In genomic region chr6:15248451-15249370, GRCh38 we compare ENCODE assay signal across 8 cellular contexts. TPM values are rescaled to one million over a fixed set of nuclear protein-coding genes. Genes with fewer than 3 reads are reported as not detected.
DNase-seq lines count a peak whose midpoint lies in the region; ATAC-seq and TF ChIP-seq lines count a peak whose summit lies in the region.

No MANE protein-coding gene starts in this region.

- CTCF ChIA-PET in AG04449 (lab: Yijun Ruan, JAX) = interaction anchor here (0.6 to 1.7 kb wide), 12 partner anchors 12 to 1125 kb away, joined by 3 to 5 read pairs (median 4); no protein-coding TSS in a partner anchor
- CTCF ChIA-PET in activated CD4-positive, alpha-beta T cell treated with anti-CD3 and anti-CD28 coated beads, Interleukin-2, amount 10 ng/mL, durations not matched to agents 7 days and 5 days (lab: Charles Lee) = interaction anchor here (0.6 to 2.0 kb wide), 4 partner anchors 17 to 363 kb away, joined by 3 to 10 read pairs (median 3); no protein-coding TSS in a partner anchor

- H3K27me3 Mint-ChIP-seq in activated CD4-positive, alpha-beta T cell treated with anti-CD3 and anti-CD28 coated beads, Interleukin-2, amount 10 ng/mL, durations not matched to agents 7 days and 5 days = no peaks in the 10 kb centered on the region

- peak overlapping the region; percentile 99 for H3K4me3 Mint-ChIP-seq in activated CD4-positive, alpha-beta T cell treated with anti-CD3 and anti-CD28 coated beads, Interleukin-2, amount 10 ng/mL, durations not matched to agents 7 days and 5 days

- peak overlapping the region; percentile 100 for H3K27ac Mint-ChIP-seq in activated CD4-positive, alpha-beta T cell treated with anti-CD3 and anti-CD28 coated beads, Interleukin-2, amount 10 ng/mL, durations not matched to agents 7 days and 5 days

- H3K4me1 Mint-ChIP-seq in activated CD4-positive, alpha-beta T cell treated with anti-CD3 and anti-CD28 coated beads, Interleukin-2, amount 10 ng/mL, durations not matched to agents 7 days and 5 days = peaks cover 56% of the 10 kb centered on the region

- H3K27ac ChIP-seq in coronary artery = peak overlapping the region; percentile 87 to 99

- H3K4me3 ChIP-seq in AG04449 (ENCODE audit: low read depth, low read length) (peak overlapping the region; percentile 81), coronary artery (peak overlapping the region; percentile 86)

- ATAC-seq in HG03442 (IDR thresholded peaks at IDR 0.05; ENCODE audit: unreplicated experiment) (peak; percentile 28), left lobe of liver (peak; percentile 44)

- H3K36me3 Mint-ChIP-seq in activated CD4-positive, alpha-beta T cell treated with anti-CD3 and anti-CD28 coated beads, Interleukin-2, amount 10 ng/mL, durations not matched to agents 7 days and 5 days (ENCODE audit: low read depth) = peaks cover 19% of the 10 kb centered on the region

- no peaks in the 10 kb centered on the region for H3K9me3 Mint-ChIP-seq in activated CD4-positive, alpha-beta T cell treated with anti-CD3 and anti-CD28 coated beads, Interleukin-2, amount 10 ng/mL, durations not matched to agents 7 days and 5 days

- TF ChIP-seq CTCF in AG04449 (IDR thresholded peaks at IDR 0.05; ENCODE audit: insufficient read depth, low read length, missing control alignments) = peak; percentile 47
- no peak for TF ChIP-seq CTCF in coronary artery (IDR thresholded peaks at IDR 0.05)

- DNase-seq in AG04449 (ENCODE audit: low read depth, low spot score) (no peak), NCI-H526 treated with DMSO at 0.1 percent for 48 hours (lab: John Stamatoyannopoulos, UW) (peak; percentile 87), coronary artery (ENCODE audit: low spot score) (peak; percentile 96), left lobe of liver (ENCODE audit: low spot score) (peak; percentile 94)
- DNase-seq in activated CD4-positive, alpha-beta T cell treated with anti-CD3 and anti-CD28 coated beads, Interleukin-2, amount 10 ng/mL, durations not matched to agents 7 days and 5 days = peak; percentile 98
- peak; percentile 87 to 96 for DNase-seq in stimulated activated CD4-positive, alpha-beta T cell treated with anti-CD3 and anti-CD28 coated beads, Interleukin-1b, Interleukin-23, amount 100 ng/mL, for 4 hours (ENCODE audit: low read depth in 2 of 2)

- TF ChIP-seq POLR2A in GM19099 (IDR thresholded peaks at IDR 0.05; ENCODE audit: extremely low read depth, insufficient read length, low read depth) = peak; percentile 44

- POLR2A ChIA-PET in AG04449 (lab: Yijun Ruan, JAX) = interaction anchor here (0.5 to 1.0 kb wide), 3 partner anchors 10 to 546 kb away, joined by 3 read pairs; no protein-coding TSS in a partner anchor
- POLR2A ChIA-PET in activated CD4-positive, alpha-beta T cell treated with anti-CD3 and anti-CD28 coated beads, Interleukin-2, amount 10 ng/mL, durations not matched to agents 7 days and 5 days (lab: Charles Lee) = interaction anchor here (0.6 kb wide), 1 partner anchor 460 kb away, joined by 3 read pairs; no protein-coding TSS in a partner anchor

RNA-seq across cellular contexts. Expression of gene JARID2, which starts 2.8 kb away (rescaled TPM):
- 10 to 100 TPM; 27.5 to 27.6 TPM for total RNA-seq in activated CD4-positive, alpha-beta T cell treated with anti-CD3 and anti-CD28 coated beads, Interleukin-2, amount 10 ng/mL, durations not matched to agents 7 days and 5 days
- total RNA-seq in left lobe of liver = 3.8 TPM
